Comparison of ENCODE assay signal across 11 cellular contexts in genomic region chr14:89489796-89490506, GRCh38.
DNase-seq lines count a peak whose midpoint lies in the region; ATAC-seq and TF ChIP-seq lines count a peak whose summit lies in the region.
"Had no signal": no experiment of that assay in that cellular context is flagged by ENCODE, and none has a peak within 500 bp of the region (broad histone marks: within the 10 kb centered on the region; RNA-seq: fewer than 3 reads in every experiment).

No MANE protein-coding gene starts in this region.

- POLR2A ChIA-PET in T-cell (lab: Charles Lee) = interaction anchor here in 1 of 2 donors (0.5 kb wide), 1 partner anchor 20 kb away, joined by 3 read pairs; no protein-coding TSS in a partner anchor

- H3K27ac Mint-ChIP-seq in brain = peak overlapping the region; percentile 68 to 96 (median 90)
- peak overlapping the region in 1 of 2 donors; percentile 44 for H3K27ac Mint-ChIP-seq in T-cell
- H3K27ac Mint-ChIP-seq: CD4-positive, alpha-beta T cell had no signal

- H3K4me1 Mint-ChIP-seq in brain (peaks cover 87% of the 10 kb centered on the region), T-cell (peaks cover 49 to 65% (median 51%) of the 10 kb centered on the region in 3 donors)

- no peaks in the 10 kb centered on the region for H3K36me3 ChIP-seq in ACC112 (ENCODE audit: insufficient read depth, low read length)

- H3K79me2 ChIP-seq in ACC112 (ENCODE audit: control insufficient read depth, insufficient read depth, low read length, unreplicated experiment) = no peaks in the 10 kb centered on the region

- H3K27ac ChIP-seq in ACC112 (ENCODE audit: low read depth, low read length) = no peak overlapping the region
- H3K27ac ChIP-seq: SK-N-MC had no signal

- no peak for TF ChIP-seq CTCF in brain (conservative IDR thresholded peaks at IDR 0.05)

- ATAC-seq in GM19463 (IDR thresholded peaks at IDR 0.05; ENCODE audit: unreplicated experiment) = no peak
- no peak for ATAC-seq in T-cell (replicated peaks in 1 of 4)
- ATAC-seq in GM18868 (IDR thresholded peaks at IDR 0.05; ENCODE audit: unreplicated experiment) = no peak

- DNase-seq in LHCN-M2 (ENCODE audit: low read depth) = peak; percentile 34
- DNase-seq in myocyte (ENCODE audit: low read depth) = peak; percentile 42
- no peak for DNase-seq in T-cell
- no peak for DNase-seq in NCI-H1436 treated with DMSO at 0.1 percent for 48 hours (lab: John Stamatoyannopoulos, UW)
- DNase-seq: CD4-positive, alpha-beta T cell had no signal

- no peaks in the 10 kb centered on the region for H3K9me3 Mint-ChIP-seq in brain
- H3K9me3 Mint-ChIP-seq in T-cell = no peaks in the 10 kb centered on the region
- H3K9me3 Mint-ChIP-seq: CD4-positive, alpha-beta T cell had no signal

- peaks cover 12% of the 10 kb centered on the region for H3K36me3 Mint-ChIP-seq in brain
- H3K36me3 Mint-ChIP-seq in T-cell = peaks cover 25% of the 10 kb centered on the region

- CTCF ChIA-PET in T-cell (lab: Charles Lee) = no interaction called here

- peak overlapping the region; percentile 77 for H2AFZ ChIP-seq in ACC112 (ENCODE audit: low read length, unreplicated experiment)

- H3K27me3 Mint-ChIP-seq in brain = no peaks in the 10 kb centered on the region
- H3K27me3 Mint-ChIP-seq in T-cell = no peaks in the 10 kb centered on the region
- H3K27me3 Mint-ChIP-seq: CD4-positive, alpha-beta T cell had no signal

- H3K4me3 ChIP-seq in ACC112 (ENCODE audit: low read depth, low read length) = peak overlapping the region; percentile 57
- H3K4me3 ChIP-seq: SK-N-MC had no signal

- H3K27me3 ChIP-seq in ACC112 (ENCODE audit: insufficient read depth, low read length) = no peaks in the 10 kb centered on the region

- H3K4me1 ChIP-seq in ACC112 (ENCODE audit: control insufficient read depth, insufficient read depth, low read length, unreplicated experiment) = no peaks in the 10 kb centered on the region

- H3K4me3 Mint-ChIP-seq in brain (peak overlapping the region; percentile 47 to 85 (median 77)), T-cell (no peak overlapping the region)
- H3K4me3 Mint-ChIP-seq: CD4-positive, alpha-beta T cell; neural crest cell had no signal

Comparison
In these comparisons a context has a peak if more than half of its experiments do, and no peak if none do; other contexts are left out.
1. DNase-seq: peak in LHCN-M2 (single experiment) and myocyte (single experiment); none in T-cell (0 of 34) and NCI-H1436 treated with DMSO at 0.1 percent for 48 hours (single experiment).
2. H3K4me3 Mint-ChIP-seq: peak in brain (5 of 5); none in T-cell (0 of 3).